Comparison of ENCODE assay signal across 21 cellular contexts in the genomic region with DNA sequence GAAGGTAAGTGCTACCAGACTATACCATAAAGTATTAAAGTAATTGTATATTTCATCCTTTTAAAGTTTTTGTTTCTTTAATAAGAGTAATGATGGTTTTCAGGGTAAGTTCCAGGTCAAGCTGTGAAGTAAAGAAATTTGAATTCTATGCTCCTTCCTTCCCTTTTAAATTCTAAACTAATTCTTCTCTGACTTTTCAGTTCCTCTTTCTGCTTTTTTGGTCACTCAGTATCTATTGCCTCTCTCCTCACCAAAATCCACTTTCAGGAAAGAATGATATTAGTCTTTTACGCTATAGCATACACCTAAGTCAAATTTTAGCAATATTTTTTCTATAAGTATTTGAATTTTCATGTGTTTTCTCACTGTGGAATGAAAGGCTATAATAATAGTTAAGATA. TPM values are rescaled to one million over a fixed set of nuclear protein-coding genes. Genes with fewer than 3 reads are reported as not detected.
DNase-seq lines count a peak whose midpoint lies in the region; ATAC-seq, FAIRE-seq and TF ChIP-seq lines count a peak whose summit lies in the region.
"Had no signal": no experiment of that assay in that cellular context is flagged by ENCODE, and none has a peak within 500 bp of the region (broad histone marks: within the 10 kb centered on the region; RNA-seq: fewer than 3 reads in every experiment).

No MANE protein-coding gene starts in this region.

- H3K4me1 ChIP-seq in prostate gland (replicated peaks) = no peaks in the 10 kb centered on the region
- H3K4me1 ChIP-seq: gastrocnemius medialis, psoas muscle, vagina had no signal

- DNase-seq in GM18507 (ENCODE audit: extremely low spot score, insufficient read length, low read depth) (no peak), NOMO-1 (lab: John Stamatoyannopoulos, UW; ENCODE audit: unreplicated experiment in 2 of 2) (peak; percentile 52 to 82), glutamatergic neuron (no peak), GM19240 (ENCODE audit: insufficient read length, low spot score) (no peak), prostate gland (ENCODE audit: low spot score) (no peak)
- no peak for DNase-seq in activated naive CD4-positive, alpha-beta T cell treated with Interleukin-2 at 50 U/mL for 16 hours
- DNase-seq: activated CD4-positive, alpha-beta T cell treated with anti-CD3 and anti-CD28 coated beads, Interleukin-2, amount 50 U/mL, for 4 hours; activated naive CD4-positive, alpha-beta T cell; gastrocnemius medialis; psoas muscle; stimulated activated CD4-positive, alpha-beta T cell treated with anti-CD3 and anti-CD28 coated beads, Interleukin-1b, Interleukin-23, amount 100 ng/mL, for 48 hours had no signal

- peak; percentile 12 for FAIRE-seq in GM18507 (lab: Jason Lieb, UNC)
- FAIRE-seq: bronchial epithelial cell, H1, islet of Langerhans had no signal

- no peaks in the 10 kb centered on the region for H3K27me3 Mint-ChIP-seq in glutamatergic neuron (ENCODE audit: unreplicated experiment)

- TF ChIP-seq CTCF in glutamatergic neuron (IDR thresholded peaks at IDR 0.05; ENCODE audit: partially characterized antibody, unreplicated experiment) = no peak
- TF ChIP-seq CTCF in prostate gland (IDR thresholded peaks at IDR 0.05) = no peak

- no peaks in the 10 kb centered on the region for H3K27me3 ChIP-seq in prostate gland (replicated peaks; ENCODE audit: insufficient read depth)
- H3K27me3 ChIP-seq: gastrocnemius medialis, vagina had no signal

- intact Hi-C loops in prostate gland (cut with DNase I) = no loop called here

- no peak overlapping the region for H3K4me3 Mint-ChIP-seq in glutamatergic neuron (ENCODE audit: unreplicated experiment)
- H3K4me3 Mint-ChIP-seq: stimulated activated effector memory CD8-positive, alpha-beta T cell treated with anti-CD3 and anti-CD28 coated beads, Interleukin-12 subunit alpha, Interleukin-12 subunit beta, amount 100 ng/mL, for 72 hours had no signal

- H3K4me3 ChIP-seq in prostate gland = no peak overlapping the region
- H3K4me3 ChIP-seq: gastrocnemius medialis, psoas muscle, vagina had no signal

- no peak for TF ChIP-seq POLR2A in prostate gland (IDR thresholded peaks at IDR 0.05)

- no peak overlapping the region for H3K27ac Mint-ChIP-seq in glutamatergic neuron (ENCODE audit: unreplicated experiment)
- H3K27ac Mint-ChIP-seq: stimulated activated effector memory CD8-positive, alpha-beta T cell treated with anti-CD3 and anti-CD28 coated beads, Interleukin-12 subunit alpha, Interleukin-12 subunit beta, amount 100 ng/mL, for 72 hours had no signal

- WGBS in prostate gland = 88% methylated on average over 1 of the region's 1 CpG

- no peaks in the 10 kb centered on the region for H3K9me3 ChIP-seq in prostate gland
- H3K9me3 ChIP-seq: gastrocnemius medialis, psoas muscle, vagina had no signal

- H3K36me3 ChIP-seq in prostate gland = no peaks in the 10 kb centered on the region
- H3K36me3 ChIP-seq: gastrocnemius medialis, vagina had no signal

- H3K4me1 Mint-ChIP-seq in glutamatergic neuron (ENCODE audit: low read depth, unreplicated experiment) = no peaks in the 10 kb centered on the region
- H3K4me1 Mint-ChIP-seq: stimulated activated effector memory CD8-positive, alpha-beta T cell treated with anti-CD3 and anti-CD28 coated beads, Interleukin-12 subunit alpha, Interleukin-12 subunit beta, amount 100 ng/mL, for 72 hours had no signal

- no peaks in the 10 kb centered on the region for H3K9me3 Mint-ChIP-seq in glutamatergic neuron (ENCODE audit: unreplicated experiment)
- H3K9me3 Mint-ChIP-seq: stimulated activated effector memory CD8-positive, alpha-beta T cell treated with anti-CD3 and anti-CD28 coated beads, Interleukin-12 subunit alpha, Interleukin-12 subunit beta, amount 100 ng/mL, for 72 hours had no signal

- peak; percentile 70 for ATAC-seq in GM21381 (IDR thresholded peaks at IDR 0.05; ENCODE audit: unreplicated experiment)
- peak; percentile 68 for ATAC-seq in HG03103 (IDR thresholded peaks at IDR 0.05; ENCODE audit: low read depth, unreplicated experiment)
- ATAC-seq: gastrocnemius medialis; Panc1; psoas muscle; stimulated activated effector memory CD8-positive, alpha-beta T cell treated with anti-CD3 and anti-CD28 coated beads, Interleukin-12 subunit alpha, Interleukin-12 subunit beta, amount 100 ng/mL, for 72 hours had no signal

- no peaks in the 10 kb centered on the region for H3K36me3 Mint-ChIP-seq in glutamatergic neuron (ENCODE audit: unreplicated experiment)
- H3K36me3 Mint-ChIP-seq: stimulated activated effector memory CD8-positive, alpha-beta T cell treated with anti-CD3 and anti-CD28 coated beads, Interleukin-12 subunit alpha, Interleukin-12 subunit beta, amount 100 ng/mL, for 72 hours had no signal

- no peak overlapping the region for H3K27ac ChIP-seq in prostate gland
- H3K27ac ChIP-seq: gastrocnemius medialis, HL-60, psoas muscle, vagina had no signal

RNA-seq across cellular contexts. Expression of gene MMP8, which starts 8.2 kb away (rescaled TPM):
- total RNA-seq in glutamatergic neuron (ENCODE audit: unreplicated experiment) = not detected
- total RNA-seq in prostate gland = not detected
- total RNA-seq: bronchial epithelial cell; H1; T-helper 2 cell treated with Interferon-gamma antibody and Interleukin-4, amounts not matched to agents 100 ng/mL and 5 ng/mL, for 36 hours; vagina had no signal

RNA-seq across cellular contexts. Expression of gene MMP27, which starts 11.0 kb away (rescaled TPM):
- total RNA-seq in glutamatergic neuron (ENCODE audit: unreplicated experiment) (not detected), prostate gland (not detected)
- total RNA-seq: bronchial epithelial cell; gastrocnemius medialis; H1; psoas muscle; T-helper 2 cell treated with Interferon-gamma antibody and Interleukin-4, amounts not matched to agents 100 ng/mL and 5 ng/mL, for 36 hours; vagina had no signal

Comparison
In these comparisons a context has a peak if more than half of its experiments do, and no peak if none do; other contexts are left out.
1. DNase-seq: peak in NOMO-1 (2 of 2); none in GM18507 (single experiment), glutamatergic neuron (single experiment), GM19240 (single experiment), activated naive CD4-positive, alpha-beta T cell treated with Interleukin-2 at 50 U/mL for 16 hours (single experiment) and prostate gland (single experiment).